Comparison of ENCODE assay signal across 29 cellular contexts in genomic region chr13:42307461-42307860, GRCh38.
"Had no signal": no experiment of that assay in that cellular context is flagged by ENCODE, and none has a peak within 500 bp of the region (broad histone marks: within the 10 kb centered on the region; RNA-seq: fewer than 3 reads in every experiment).

No MANE protein-coding gene starts in this region.

- H3K4me3 ChIP-seq: ascending aorta, coronary artery, dorsolateral prefrontal cortex, gastroesophageal sphincter, hepatocyte, left ventricle myocardium inferior, neural progenitor cell, psoas muscle, smooth muscle cell, thoracic aorta had no signal

- H3K9ac ChIP-seq: neural progenitor cell, parathyroid adenoma had no signal

- DNase-seq: activated CD4-positive, alpha-beta T cell treated with anti-CD3 and anti-CD28 coated beads, Interleukin-2, amount 50 U/mL, for 1 hour; activated CD4-positive, CD25-positive, alpha-beta regulatory T cell treated with anti-CD3 and anti-CD28 coated beads, Interleukin-2, amount 50 U/mL, for 72 hours; activated gamma-delta T cell; activated naive CD8-positive, alpha-beta T cell treated with anti-CD3 and anti-CD28 coated beads for 36 hours; activated T-cell treated with anti-CD3 and anti-CD28 coated beads for 4 hours; dorsolateral prefrontal cortex; effector memory CD4-positive, alpha-beta T cell; erythroblast; islet precursor cell; left ventricle myocardium inferior; naive thymus-derived CD8-positive, alpha-beta T cell; occipital lobe; psoas muscle; stimulated activated CD4-positive, alpha-beta T cell treated with anti-CD3 and anti-CD28 coated beads, Interleukin-1b, Interleukin-23, amount 100 ng/mL, for 48 hours; stimulated activated CD4-positive, alpha-beta T cell treated with anti-CD3 and anti-CD28 coated beads, Interleukin-4, amount 100 ng/mL, for 4 hours; stimulated activated CD8-positive, alpha-beta memory T cell treated with anti-CD3 and anti-CD28 coated beads, Interleukin-4, amount 100 ng/mL, for 48 hours; stimulated activated naive CD4-positive, alpha-beta T cell treated with Interleukin-2 at 50 U/mL for 16 hours; T-helper 2 cell had no signal

- H3K27me3 ChIP-seq: ascending aorta, dorsolateral prefrontal cortex, gastroesophageal sphincter, hepatocyte, neural progenitor cell had no signal

- H3K9me3 Mint-ChIP-seq: activated naive CD8-positive, alpha-beta T cell treated with anti-CD3 and anti-CD28 coated beads for 36 hours; activated T-helper 1 cell treated with anti-CD3 and anti-CD28 coated beads, Interleukin-12 subunit alpha, Interleukin-12 subunit beta, Interleukin-2, Interleukin-4 antibody, amounts not matched to agents 30 ng/mL and 10 ng/mL and 1 ng/mL, durations not matched to agents 14 hours and 24 hours and 36 hours; neural progenitor cell had no signal

- H3K9me3 ChIP-seq: ascending aorta, gastroesophageal sphincter, left ventricle myocardium inferior, psoas muscle, thoracic aorta had no signal

- H3K4me3 Mint-ChIP-seq: activated naive CD8-positive, alpha-beta T cell treated with anti-CD3 and anti-CD28 coated beads for 36 hours; activated T-helper 1 cell treated with anti-CD3 and anti-CD28 coated beads, Interleukin-12 subunit alpha, Interleukin-12 subunit beta, Interleukin-2, Interleukin-4 antibody, amounts not matched to agents 30 ng/mL and 10 ng/mL and 1 ng/mL, durations not matched to agents 14 hours and 24 hours and 36 hours; brain; mesothelial cell of epicardium; naive thymus-derived CD8-positive, alpha-beta T cell; neural progenitor cell had no signal

- ATAC-seq: gastroesophageal sphincter; naive thymus-derived CD8-positive, alpha-beta T cell; psoas muscle had no signal

- H3K27ac Mint-ChIP-seq: activated naive CD8-positive, alpha-beta T cell treated with anti-CD3 and anti-CD28 coated beads for 36 hours; activated T-helper 1 cell treated with anti-CD3 and anti-CD28 coated beads, Interleukin-12 subunit alpha, Interleukin-12 subunit beta, Interleukin-2, Interleukin-4 antibody, amounts not matched to agents 30 ng/mL and 10 ng/mL and 1 ng/mL, durations not matched to agents 14 hours and 24 hours and 36 hours; mesothelial cell of epicardium; neural progenitor cell had no signal

- H3K27me3 Mint-ChIP-seq: activated naive CD8-positive, alpha-beta T cell treated with anti-CD3 and anti-CD28 coated beads for 36 hours; brain; naive thymus-derived CD8-positive, alpha-beta T cell had no signal

- H2AFZ ChIP-seq: hepatocyte, neural progenitor cell, parathyroid adenoma had no signal

- H3K27ac ChIP-seq: ascending aorta, coronary artery, dorsolateral prefrontal cortex, gastroesophageal sphincter, hepatocyte, left ventricle myocardium inferior, neural progenitor cell, parathyroid adenoma, psoas muscle, thoracic aorta had no signal

- H3K4me1 Mint-ChIP-seq: neural progenitor cell had no signal

- H3K4me1 ChIP-seq: ascending aorta, gastroesophageal sphincter, left ventricle myocardium inferior, neural progenitor cell had no signal

- H3K79me2 ChIP-seq: hepatocyte, parathyroid adenoma had no signal

- H3K4me2 ChIP-seq: hepatocyte, neural progenitor cell, smooth muscle cell had no signal
